Comparison of ENCODE assay signal across 20 cellular contexts in genomic region chr7:47304727-47305719, GRCh38.
A peak's percentile ranks its signal among the peaks of the same experiment; 100 is the strongest.
DNase-seq lines count a peak whose midpoint lies in the region; ATAC-seq and TF ChIP-seq lines count a peak whose summit lies in the region.
"Had no signal": no experiment of that assay in that cellular context is flagged by ENCODE, and none has a peak within 500 bp of the region (broad histone marks: within the 10 kb centered on the region; RNA-seq: fewer than 3 reads in every experiment).

No MANE protein-coding gene starts in this region.

- H2AFZ ChIP-seq in neuronal stem cell (ENCODE audit: low read length): no peak overlapping the region

- H3K9ac ChIP-seq in neuronal stem cell (ENCODE audit: low read depth, low read length, poor library complexity): peak overlapping the region; percentile 66

- intact Hi-C loops in heart left ventricle (cut with DNase I) (loop anchor here in 1 of 10 donors (2.0 kb wide), 1 partner anchor 36 kb away; no protein-coding TSS in a partner anchor), vagina (cut with DNase I) (no loop called here)

- DNase-seq in stimulated activated naive CD8-positive, alpha-beta T cell treated with anti-CD3 and anti-CD28 coated beads, Interleukin-15, Interleukin-2, amounts not matched to agents 100 U/mL and 50 U/mL, for 24 hours: no peak
- no peak for DNase-seq in stimulated activated naive CD8-positive, alpha-beta T cell treated with anti-CD3 and anti-CD28 coated beads, Interleukin-15, amount 100 ng/mL, for 72 hours
- DNase-seq in heart left ventricle (peak in 4 of 5 donors; percentile 35 to 75 (median 45)), neuronal stem cell (ENCODE audit: low spot score) (no peak), vagina (ENCODE audit: extremely low spot score in 2 of 2) (peak; percentile 70 to 81), NCI-H2227 (lab: John Stamatoyannopoulos, UW; ENCODE audit: unreplicated experiment) (no peak), HUDEP-2 (lab: John Stamatoyannopoulos, UW; ENCODE audit: unreplicated experiment in 76 of 76) (no peak)
- no peak for DNase-seq in effector memory CD4-positive, alpha-beta T cell
- DNase-seq: activated CD8-positive, alpha-beta T cell treated with anti-CD3 and anti-CD28 coated beads for 36 hours; brain microvascular endothelial cell; erythroblast; H9; left colon; NCI-H1436 treated with DMSO at 0.1 percent for 48 hours; NCI-H2171; NCI-H748 treated with DMSO at 0.1 percent for 48 hours; stimulated activated CD4-positive, alpha-beta T cell treated with anti-CD3 and anti-CD28 coated beads, Interleukin-4, amount 100 ng/mL, for 4 hours; substantia nigra; T-helper 2 cell had no signal

- H3K4me1 Mint-ChIP-seq in stimulated activated naive CD8-positive, alpha-beta T cell treated with anti-CD3 and anti-CD28 coated beads, Interleukin-15, amount 100 ng/mL, for 72 hours: no peaks in the 10 kb centered on the region

- H3K36me3 ChIP-seq in heart left ventricle (peaks cover 0 to 51% (median 32%) of the 10 kb centered on the region in 9 donors), neuronal stem cell (replicated peaks in 1 of 2; ENCODE audit: control insufficient read depth in 2 of 2, insufficient read depth in 2 of 2, low read length in 2 of 2) (peaks cover 11 to 26% of the 10 kb centered on the region in 2 donors), vagina (peaks cover 0 to 17% of the 10 kb centered on the region in 2 donors)
- H3K36me3 ChIP-seq in effector memory CD4-positive, alpha-beta T cell (ENCODE audit: control insufficient read depth, insufficient read depth, low read length): no peaks in the 10 kb centered on the region

- H2AK5ac ChIP-seq in neuronal stem cell (ENCODE audit: low read depth, low read length): no peak overlapping the region

- peak overlapping the region in 1 of 2 donors; percentile 59 for H3K27ac Mint-ChIP-seq in stimulated activated naive CD8-positive, alpha-beta T cell treated with anti-CD3 and anti-CD28 coated beads, Interleukin-15, amount 100 ng/mL, for 72 hours
- H3K27ac Mint-ChIP-seq: activated CD8-positive, alpha-beta T cell treated with anti-CD3 and anti-CD28 coated beads for 36 hours; activated T-helper 1 cell treated with anti-CD3 and anti-CD28 coated beads, Interleukin-12 subunit alpha, Interleukin-12 subunit beta, Interleukin-2, Interleukin-4 antibody, amounts not matched to agents 30 ng/mL and 10 ng/mL and 1 ng/mL, durations not matched to agents 14 hours and 24 hours and 36 hours had no signal

- no peak overlapping the region for H3K4me3 ChIP-seq in heart left ventricle
- H3K4me3 ChIP-seq in neuronal stem cell (ENCODE audit: low read length in 2 of 2): no peak overlapping the region
- no peak overlapping the region for H3K4me3 ChIP-seq in vagina
- no peak overlapping the region for H3K4me3 ChIP-seq in effector memory CD4-positive, alpha-beta T cell (ENCODE audit: insufficient read depth, low read depth, low read length, poor library complexity, severe bottlenecking)

- peaks cover 0 to 40% (median 15%) of the 10 kb centered on the region in 12 donors for H3K4me1 ChIP-seq in heart left ventricle
- H3K4me1 ChIP-seq in neuronal stem cell (ENCODE audit: control insufficient read depth in 2 of 2, insufficient read depth in 1 of 2, low read depth in 1 of 2, low read length in 2 of 2): no peaks in the 10 kb centered on the region
- no peaks in the 10 kb centered on the region for H3K4me1 ChIP-seq in vagina
- no peaks in the 10 kb centered on the region for H3K4me1 ChIP-seq in effector memory CD4-positive, alpha-beta T cell (ENCODE audit: control insufficient read depth, insufficient read depth, low read length, poor library complexity, severe bottlenecking)

- no peak overlapping the region for H2BK15ac ChIP-seq in neuronal stem cell (ENCODE audit: low read length)

- H3K4me3 Mint-ChIP-seq in stimulated activated naive CD8-positive, alpha-beta T cell treated with anti-CD3 and anti-CD28 coated beads, Interleukin-15, amount 100 ng/mL, for 72 hours: no peak overlapping the region
- H3K4me3 Mint-ChIP-seq: activated CD8-positive, alpha-beta T cell treated with anti-CD3 and anti-CD28 coated beads for 36 hours; activated T-helper 1 cell treated with anti-CD3 and anti-CD28 coated beads, Interleukin-12 subunit alpha, Interleukin-12 subunit beta, Interleukin-2, Interleukin-4 antibody, amounts not matched to agents 30 ng/mL and 10 ng/mL and 1 ng/mL, durations not matched to agents 14 hours and 24 hours and 36 hours; H9 had no signal

- H3K9me3 ChIP-seq in heart left ventricle (peaks cover 0 to 7% (median 0%) of the 10 kb centered on the region in 12 donors), neuronal stem cell (replicated peaks in 1 of 2; ENCODE audit: control insufficient read depth in 2 of 2, insufficient read depth in 1 of 2, low read depth in 1 of 2, low read length in 2 of 2) (peaks cover 3% of the 10 kb centered on the region in 2 donors), vagina (no peaks in the 10 kb centered on the region)
- H3K9me3 ChIP-seq in effector memory CD4-positive, alpha-beta T cell (ENCODE audit: control insufficient read depth, low read length): no peaks in the 10 kb centered on the region

- TF ChIP-seq CTCF in heart left ventricle (IDR thresholded peaks at IDR 0.05): no peak
- no peak for TF ChIP-seq CTCF in vagina (IDR thresholded peaks at IDR 0.05)

- TF ChIP-seq POLR2A in heart left ventricle (IDR thresholded peaks at IDR 0.05): no peak
- no peak for TF ChIP-seq POLR2A in vagina (IDR thresholded peaks at IDR 0.05)

- H2BK12ac ChIP-seq in neuronal stem cell (ENCODE audit: low read length): no peak overlapping the region

- H2BK5ac ChIP-seq in neuronal stem cell (ENCODE audit: low read length): no peak overlapping the region

- H4K8ac ChIP-seq in neuronal stem cell (ENCODE audit: low read depth, low read length): no peak overlapping the region

- peaks cover 2% of the 10 kb centered on the region for H3K79me1 ChIP-seq in neuronal stem cell (ENCODE audit: low read depth, low read length)

- no peaks in the 10 kb centered on the region for H3K27me3 Mint-ChIP-seq in stimulated activated naive CD8-positive, alpha-beta T cell treated with anti-CD3 and anti-CD28 coated beads, Interleukin-15, amount 100 ng/mL, for 72 hours
- H3K27me3 Mint-ChIP-seq: activated CD8-positive, alpha-beta T cell treated with anti-CD3 and anti-CD28 coated beads for 36 hours had no signal

- WGBS in heart left ventricle, 4 donors: 63 to 73% (median 67%) methylated on average over 25 to 27 of the region's 27 CpGs
- no CpG with 5 or more reads among the region's 27 CpGs for WGBS in neuronal stem cell (ENCODE audit: extremely low coverage in 2 of 2, insufficient read length in 2 of 2, insufficient replicate concordance in 1 of 2), 2 donors

- H4K91ac ChIP-seq in neuronal stem cell (ENCODE audit: low read depth, low read length, poor library complexity): no peak overlapping the region

- peak overlapping the region; percentile 27 for H3K23ac ChIP-seq in neuronal stem cell (ENCODE audit: low read depth, low read length, poor library complexity)

- ATAC-seq in stimulated activated naive CD8-positive, alpha-beta T cell treated with anti-CD3 and anti-CD28 coated beads, Interleukin-15, Interleukin-2, amounts not matched to agents 100 U/mL and 50 U/mL, for 24 hours: peak; percentile 11
- ATAC-seq in stimulated activated naive CD8-positive, alpha-beta T cell treated with anti-CD3 and anti-CD28 coated beads, Interleukin-15, amount 100 ng/mL, for 72 hours: no peak
- peak; percentile 75 to 94 (median 80) for ATAC-seq in heart left ventricle
- ATAC-seq: activated CD8-positive, alpha-beta T cell treated with anti-CD3 and anti-CD28 coated beads for 36 hours; left colon had no signal

- peak overlapping the region in 11 of 12 donors; percentile 30 to 73 (median 53) for H3K27ac ChIP-seq in heart left ventricle
- no peak overlapping the region for H3K27ac ChIP-seq in neuronal stem cell (replicated peaks; ENCODE audit: low read length)
- H3K27ac ChIP-seq in vagina: no peak overlapping the region
- H3K27ac ChIP-seq in effector memory CD4-positive, alpha-beta T cell (ENCODE audit: insufficient read depth, low read length, poor library complexity, severe bottlenecking): no peak overlapping the region
- H3K27ac ChIP-seq: brain microvascular endothelial cell had no signal

- H3K14ac ChIP-seq in neuronal stem cell (ENCODE audit: low read length): no peak overlapping the region

- H3K9me3 Mint-ChIP-seq in stimulated activated naive CD8-positive, alpha-beta T cell treated with anti-CD3 and anti-CD28 coated beads, Interleukin-15, amount 100 ng/mL, for 72 hours: peaks cover 8 to 13% of the 10 kb centered on the region in 2 donors
- H3K9me3 Mint-ChIP-seq: activated T-helper 1 cell treated with anti-CD3 and anti-CD28 coated beads, Interleukin-12 subunit alpha, Interleukin-12 subunit beta, Interleukin-2, Interleukin-4 antibody, amounts not matched to agents 30 ng/mL and 10 ng/mL and 1 ng/mL, durations not matched to agents 14 hours and 24 hours and 36 hours; H9 had no signal

- peak overlapping the region; percentile 61 for H3K18ac ChIP-seq in neuronal stem cell (ENCODE audit: low read length)

- H3K27me3 ChIP-seq in heart left ventricle (no peaks in the 10 kb centered on the region), neuronal stem cell (ENCODE audit: control insufficient read depth in 3 of 3, insufficient read depth in 3 of 3, low read depth in 1 of 3, low read length in 3 of 3) (no peaks in the 10 kb centered on the region), vagina (no peaks in the 10 kb centered on the region)
- no peaks in the 10 kb centered on the region for H3K27me3 ChIP-seq in effector memory CD4-positive, alpha-beta T cell (replicated peaks; ENCODE audit: control insufficient read depth, insufficient read depth, low read length, poor library complexity, severe bottlenecking)
- H3K27me3 ChIP-seq: brain microvascular endothelial cell had no signal

- no peak overlapping the region for H2BK120ac ChIP-seq in neuronal stem cell (ENCODE audit: low read depth, low read length)

- no peak overlapping the region for H3K4me2 ChIP-seq in neuronal stem cell (ENCODE audit: insufficient read depth, low read length, poor library complexity, severe bottlenecking)

- H3K4ac ChIP-seq in neuronal stem cell (ENCODE audit: low read length): no peak overlapping the region

Comparison
In these comparisons a context has a peak if more than half of its experiments do, and no peak if none do; other contexts are left out.
1. DNase-seq: peak in heart left ventricle (4 of 5) and vagina (2 of 2); none in stimulated activated naive CD8-positive, alpha-beta T cell treated with anti-CD3 and anti-CD28 coated beads, Interleukin-15, Interleukin-2, amounts not matched to agents 100 U/mL and 50 U/mL, for 24 hours (single experiment), stimulated activated naive CD8-positive, alpha-beta T cell treated with anti-CD3 and anti-CD28 coated beads, Interleukin-15, amount 100 ng/mL, for 72 hours (0 of 2), neuronal stem cell (single experiment), NCI-H2227 (single experiment), HUDEP-2 (0 of 76) and effector memory CD4-positive, alpha-beta T cell (0 of 3).
2. H3K27ac ChIP-seq: peak in heart left ventricle (11 of 12); none in neuronal stem cell (single experiment), vagina (single experiment) and effector memory CD4-positive, alpha-beta T cell (single experiment).